ENCODE assay signal across 1 cellular context in genomic region chr15:69990566-69991391, GRCh38.
A peak's percentile ranks its signal among the peaks of the same experiment; 100 is the strongest.
TF ChIP-seq lines count a peak whose summit lies in the region.

No MANE protein-coding gene starts in this region.

TF ChIP-seq in HEK293, 187 proteins besides CTCF, POLR2A, EP300 and RAD21 (continued from another document):
- TF ChIP-seq, protein P1, sequence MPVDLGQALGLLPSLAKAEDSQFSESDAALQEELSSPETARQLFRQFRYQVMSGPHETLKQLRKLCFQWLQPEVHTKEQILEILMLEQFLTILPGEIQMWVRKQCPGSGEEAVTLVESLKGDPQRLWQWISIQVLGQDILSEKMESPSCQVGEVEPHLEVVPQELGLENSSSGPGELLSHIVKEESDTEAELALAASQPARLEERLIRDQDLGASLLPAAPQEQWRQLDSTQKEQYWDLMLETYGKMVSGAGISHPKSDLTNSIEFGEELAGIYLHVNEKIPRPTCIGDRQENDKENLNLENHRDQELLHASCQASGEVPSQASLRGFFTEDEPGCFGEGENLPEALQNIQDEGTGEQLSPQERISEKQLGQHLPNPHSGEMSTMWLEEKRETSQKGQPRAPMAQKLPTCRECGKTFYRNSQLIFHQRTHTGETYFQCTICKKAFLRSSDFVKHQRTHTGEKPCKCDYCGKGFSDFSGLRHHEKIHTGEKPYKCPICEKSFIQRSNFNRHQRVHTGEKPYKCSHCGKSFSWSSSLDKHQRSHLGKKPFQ (tag by site-specific recombination; IDR thresholded peaks at IDR 0.05): peak; percentile 60; the same call in 1 of the 2 replicates
